ENCODE assay signal across 1 cellular context in genomic region chr15:44726136-44726535, GRCh38.
TF ChIP-seq lines count a peak whose summit lies in the region.

No MANE protein-coding gene starts in this region.

TF ChIP-seq in liver, 16 proteins besides CTCF, POLR2A, EP300 and RAD21 (continued from another document):
- TF ChIP-seq ZBTB33 (IDR thresholded peaks at IDR 0.05) (no peak), GABPA (IDR thresholded peaks at IDR 0.05 in 1 of 2, conservative IDR thresholded peaks at IDR 0.05 in 1 of 2) (no peak), SP1 (IDR thresholded peaks at IDR 0.05) (no peak)
